ENCODE assay signal across 24 cellular contexts in genomic region chr3:129357616-129358015, GRCh38.
"Had no signal": no experiment of that assay in that cellular context is flagged by ENCODE, and none has a peak within 500 bp of the region (broad histone marks: within the 10 kb centered on the region; RNA-seq: fewer than 3 reads in every experiment).

No MANE protein-coding gene starts in this region.

- H3K36me3 Mint-ChIP-seq: activated naive CD8-positive, alpha-beta T cell treated with anti-CD3 and anti-CD28 coated beads for 36 hours; naive thymus-derived CD8-positive, alpha-beta T cell; stimulated activated naive B cell treated with anti-CD40 and anti-IgM and Interleukin-4, amounts not matched to agents 10 μg/mL and 1 μg/mL and 100 μg/mL, for 72 hours had no signal

- DNase-seq: activated CD4-positive, alpha-beta T cell treated with anti-CD3 and anti-CD28 coated beads for 4 hours; activated CD4-positive, alpha-beta T cell treated with anti-CD3 and anti-CD28 coated beads, Interleukin-2, amount 50 U/mL, for 4 hours; activated naive CD4-positive, alpha-beta T cell; activated naive CD8-positive, alpha-beta T cell treated with anti-CD3 and anti-CD28 coated beads for 36 hours; activated T-cell treated with anti-CD3 and anti-CD28 coated beads for 4 hours; activated T-cell treated with anti-CD3 and anti-CD28 coated beads, Interleukin-2, amount 50 U/mL, for 72 hours; adrenal gland; aorta; body of pancreas; cerebellar nuclear complex; colonic mucosa; effector memory CD8-positive, alpha-beta T cell; foreskin fibroblast; heart right ventricle; naive thymus-derived CD8-positive, alpha-beta T cell; ovary; stimulated activated CD4-positive, alpha-beta T cell treated with anti-CD3 and anti-CD28 coated beads, Interleukin-4, amount 100 ng/mL, for 24 hours; stimulated activated naive B cell treated with anti-CD40 and anti-IgM and Interleukin-4, amounts not matched to agents 10 μg/mL and 1 μg/mL and 100 μg/mL, for 72 hours; T-helper 1 cell had no signal

- H3K27ac ChIP-seq: adrenal gland, body of pancreas, colonic mucosa, heart right ventricle, neutrophil, ovary, skin epidermis, tibial nerve had no signal

- H3K27me3 Mint-ChIP-seq: activated naive CD8-positive, alpha-beta T cell treated with anti-CD3 and anti-CD28 coated beads for 36 hours; stimulated activated naive B cell treated with anti-CD40 and anti-IgM and Interleukin-4, amounts not matched to agents 10 μg/mL and 1 μg/mL and 100 μg/mL, for 72 hours had no signal

- H3K9me3 ChIP-seq: adrenal gland, body of pancreas, colonic mucosa, heart right ventricle, neutrophil, ovary, tibial nerve had no signal

- H3K4me3 Mint-ChIP-seq: activated naive CD8-positive, alpha-beta T cell treated with anti-CD3 and anti-CD28 coated beads for 36 hours; activated T-cell treated with anti-CD3 and anti-CD28 coated beads, Interleukin-2, amount 50 U/mL, for 72 hours; effector memory CD8-positive, alpha-beta T cell; naive thymus-derived CD8-positive, alpha-beta T cell; stimulated activated naive B cell treated with anti-CD40 and anti-IgM and Interleukin-4, amounts not matched to agents 10 μg/mL and 1 μg/mL and 100 μg/mL, for 72 hours had no signal

- ATAC-seq: body of pancreas; effector memory CD8-positive, alpha-beta T cell; naive thymus-derived CD8-positive, alpha-beta T cell; sciatic nerve; stimulated activated naive B cell treated with anti-CD40 and anti-IgM and Interleukin-4, amounts not matched to agents 10 μg/mL and 1 μg/mL and 100 μg/mL, for 72 hours had no signal

- H3K4me1 ChIP-seq: adrenal gland, body of pancreas, colonic mucosa, tibial nerve had no signal

- H3K27ac Mint-ChIP-seq: activated naive CD8-positive, alpha-beta T cell treated with anti-CD3 and anti-CD28 coated beads for 36 hours; activated T-cell treated with anti-CD3 and anti-CD28 coated beads, Interleukin-2, amount 50 U/mL, for 72 hours; progenitor cell of endocrine pancreas; stimulated activated naive B cell treated with anti-CD40 and anti-IgM and Interleukin-4, amounts not matched to agents 10 μg/mL and 1 μg/mL and 100 μg/mL, for 72 hours had no signal

- H3K36me3 ChIP-seq: adrenal gland, colonic mucosa, heart right ventricle, neutrophil, ovary, tibial nerve had no signal

- H3K9me3 Mint-ChIP-seq: activated naive CD8-positive, alpha-beta T cell treated with anti-CD3 and anti-CD28 coated beads for 36 hours; activated T-cell treated with anti-CD3 and anti-CD28 coated beads, Interleukin-2, amount 50 U/mL, for 72 hours; effector memory CD8-positive, alpha-beta T cell; naive thymus-derived CD8-positive, alpha-beta T cell; stimulated activated naive B cell treated with anti-CD40 and anti-IgM and Interleukin-4, amounts not matched to agents 10 μg/mL and 1 μg/mL and 100 μg/mL, for 72 hours had no signal

- H3K4me1 Mint-ChIP-seq: activated naive CD8-positive, alpha-beta T cell treated with anti-CD3 and anti-CD28 coated beads for 36 hours; naive thymus-derived CD8-positive, alpha-beta T cell; stimulated activated naive B cell treated with anti-CD40 and anti-IgM and Interleukin-4, amounts not matched to agents 10 μg/mL and 1 μg/mL and 100 μg/mL, for 72 hours had no signal

- H3K27me3 ChIP-seq: adrenal gland, body of pancreas, colonic mucosa, heart right ventricle, neutrophil, ovary, tibial nerve had no signal

- H3K4me3 ChIP-seq: adrenal gland, body of pancreas, colonic mucosa, heart right ventricle, ovary, skin epidermis, tibial nerve had no signal
